ENCODE assay signal across 8 cellular contexts in genomic region chr15:75620776-75621536, GRCh38. TPM values are rescaled to one million over a fixed set of nuclear protein-coding genes. Genes with fewer than 3 reads are reported as not detected.
DNase-seq lines count a peak whose midpoint lies in the region; ATAC-seq lines count a peak whose summit lies in the region.

No MANE protein-coding gene starts in this region.

- H3K27ac ChIP-seq in skin epidermis, result peak overlapping the region in 20 of 21 experiments; percentile 21 to 86 (median 75)
- H3K27ac ChIP-seq in effector memory CD4-positive, alpha-beta T cell (ENCODE audit: insufficient read depth, low read length, poor library complexity, severe bottlenecking), result no peak overlapping the region

- H3K27ac Mint-ChIP-seq in activated CD4-positive, alpha-beta memory T cell treated with anti-CD3 and anti-CD28 coated beads, Interleukin-2, amount 10 ng/mL, durations not matched to agents 7 days and 5 days, result peak overlapping the region; percentile 55

- H3K4me1 Mint-ChIP-seq in activated CD4-positive, alpha-beta memory T cell treated with anti-CD3 and anti-CD28 coated beads, Interleukin-2, amount 10 ng/mL, durations not matched to agents 7 days and 5 days, result peaks cover 34% of the 10 kb centered on the region

- H3K36me3 ChIP-seq in effector memory CD4-positive, alpha-beta T cell (ENCODE audit: control insufficient read depth, insufficient read depth, low read length), result peaks cover 34% of the 10 kb centered on the region

- no peaks in the 10 kb centered on the region for H3K9me3 Mint-ChIP-seq in activated CD4-positive, alpha-beta memory T cell treated with anti-CD3 and anti-CD28 coated beads, Interleukin-2, amount 10 ng/mL, durations not matched to agents 7 days and 5 days

- no peaks in the 10 kb centered on the region for H3K27me3 Mint-ChIP-seq in activated CD4-positive, alpha-beta memory T cell treated with anti-CD3 and anti-CD28 coated beads, Interleukin-2, amount 10 ng/mL, durations not matched to agents 7 days and 5 days

- POLR2A ChIA-PET in activated CD4-positive, alpha-beta memory T cell treated with anti-CD3 and anti-CD28 coated beads, Interleukin-2, amount 10 ng/mL, durations not matched to agents 7 days and 5 days (lab: Charles Lee), result interaction anchor here (1.1 to 1.9 kb wide), 4 partner anchors 13 to 43 kb away, joined by 4 to 15 read pairs (median 6); no protein-coding TSS in a partner anchor

- peak; percentile 64 for DNase-seq in H4 (ENCODE audit: low spot score)
- DNase-seq in activated CD4-positive, alpha-beta memory T cell treated with anti-CD3 and anti-CD28 coated beads, Interleukin-2, amount 10 ng/mL, durations not matched to agents 7 days and 5 days, result no peak
- peak; percentile 87 for DNase-seq in Right ventricle myocardium superior
- DNase-seq in DMS 273 (lab: John Stamatoyannopoulos, UW; ENCODE audit: unreplicated experiment), result no peak
- no peak for DNase-seq in effector memory CD4-positive, alpha-beta T cell
- no peak for DNase-seq in KG1 (lab: John Stamatoyannopoulos, UW)

- H3K9me3 ChIP-seq in effector memory CD4-positive, alpha-beta T cell (ENCODE audit: control insufficient read depth, low read length), result no peaks in the 10 kb centered on the region

- peaks cover 40% of the 10 kb centered on the region for H3K36me3 Mint-ChIP-seq in activated CD4-positive, alpha-beta memory T cell treated with anti-CD3 and anti-CD28 coated beads, Interleukin-2, amount 10 ng/mL, durations not matched to agents 7 days and 5 days (ENCODE audit: low read depth)

- CTCF ChIA-PET in activated CD4-positive, alpha-beta memory T cell treated with anti-CD3 and anti-CD28 coated beads, Interleukin-2, amount 10 ng/mL, durations not matched to agents 7 days and 5 days (lab: Charles Lee), result interaction anchor here (0.6 to 2.2 kb wide), 9 partner anchors 13 to 1459 kb away, joined by 3 to 7 read pairs (median 4); partner anchors contain the start of genes IMP3 and PTPN9

- ATAC-seq in Right ventricle myocardium superior (ENCODE audit: poor library complexity) (peak; percentile 55), GM19328 (IDR thresholded peaks at IDR 0.05; ENCODE audit: unreplicated experiment) (no peak)

- intact Hi-C loops in Right ventricle myocardium superior (cut with DNase I), result no loop called here

- H3K27me3 ChIP-seq in effector memory CD4-positive, alpha-beta T cell (replicated peaks; ENCODE audit: control insufficient read depth, insufficient read depth, low read length, poor library complexity, severe bottlenecking), result no peaks in the 10 kb centered on the region

- no peak overlapping the region for H3K4me3 Mint-ChIP-seq in activated CD4-positive, alpha-beta memory T cell treated with anti-CD3 and anti-CD28 coated beads, Interleukin-2, amount 10 ng/mL, durations not matched to agents 7 days and 5 days

- peak overlapping the region in 1 of 7 experiments; percentile 20 for H3K4me3 ChIP-seq in skin epidermis
- no peak overlapping the region for H3K4me3 ChIP-seq in effector memory CD4-positive, alpha-beta T cell (ENCODE audit: insufficient read depth, low read depth, low read length, poor library complexity, severe bottlenecking)

- H3K4me1 ChIP-seq in effector memory CD4-positive, alpha-beta T cell (ENCODE audit: control insufficient read depth, insufficient read depth, low read length, poor library complexity, severe bottlenecking), result peaks cover 5% of the 10 kb centered on the region

RNA-seq across cellular contexts. Expression of gene SNUPN, which starts 4.6 kb away (rescaled TPM):
- total RNA-seq in H4 (2014; rRNA removed; shearing (Covaris generic)), result 33.7 and 51.0 TPM in 2 replicates
- total RNA-seq in activated CD4-positive, alpha-beta memory T cell treated with anti-CD3 and anti-CD28 coated beads, Interleukin-2, amount 10 ng/mL, durations not matched to agents 7 days and 5 days, result 10 to 100 TPM; 29.6 to 30.9 TPM
- total RNA-seq in Right ventricle myocardium superior, result 16.9 TPM

RNA-seq across cellular contexts. Expression of gene IMP3, which starts 19.1 kb away (rescaled TPM):
- total RNA-seq in H4 (2014; rRNA removed; shearing (Covaris generic)), result 161 and 188 TPM in 2 replicates
- total RNA-seq in activated CD4-positive, alpha-beta memory T cell treated with anti-CD3 and anti-CD28 coated beads, Interleukin-2, amount 10 ng/mL, durations not matched to agents 7 days and 5 days, result 10 to 100 TPM; 72.3 to 75.5 TPM
- 41.7 TPM for total RNA-seq in Right ventricle myocardium superior

RNA-seq across cellular contexts. Expression of gene SNX33, which starts 26.8 kb away (rescaled TPM):
- total RNA-seq in H4 (2014; rRNA removed; shearing (Covaris generic)), result 5.1 and 5.8 TPM in 2 replicates
- total RNA-seq in activated CD4-positive, alpha-beta memory T cell treated with anti-CD3 and anti-CD28 coated beads, Interleukin-2, amount 10 ng/mL, durations not matched to agents 7 days and 5 days, result 1 to 10 TPM; 1.8 to 1.9 TPM
- 12.4 TPM for total RNA-seq in Right ventricle myocardium superior

RNA-seq across cellular contexts. Expression of gene PTPN9, which starts 41.8 kb away (rescaled TPM):
- total RNA-seq in H4 (2014; rRNA removed; shearing (Covaris generic)), result 13.4 and 21.0 TPM in 2 replicates
- 10 to 100 TPM; 41.4 to 41.6 TPM for total RNA-seq in activated CD4-positive, alpha-beta memory T cell treated with anti-CD3 and anti-CD28 coated beads, Interleukin-2, amount 10 ng/mL, durations not matched to agents 7 days and 5 days
- total RNA-seq in Right ventricle myocardium superior, result 7.2 TPM

Comparison
In these comparisons a context has a peak if more than half of its experiments do, and no peak if none do; other contexts are left out.
1. DNase-seq: peak in H4 (single experiment) and Right ventricle myocardium superior (single experiment); none in activated CD4-positive, alpha-beta memory T cell treated with anti-CD3 and anti-CD28 coated beads, Interleukin-2, amount 10 ng/mL, durations not matched to agents 7 days and 5 days (single experiment), DMS 273 (single experiment), effector memory CD4-positive, alpha-beta T cell (0 of 3) and KG1 (single experiment).